7 cellular contexts compared by ENCODE assay signal in genomic region chr1:15337656-15338402, GRCh38.
DNase-seq lines count a peak whose midpoint lies in the region; TF ChIP-seq lines count a peak whose summit lies in the region.

No MANE protein-coding gene starts in this region.

- TF ChIP-seq CTCF in testis (IDR thresholded peaks at IDR 0.05) = no peak

- H3K27ac ChIP-seq in testis = peak overlapping the region; percentile 70 to 71

- no peaks in the 10 kb centered on the region for H3K36me3 ChIP-seq in testis (ENCODE audit: low read depth, missing control alignments)

- no peaks in the 10 kb centered on the region for H3K9me3 ChIP-seq in testis

- DNase-seq in HK-2 (ENCODE audit: unreplicated experiment) (peak; percentile 73), amniotic stem cell (lab: John Stamatoyannopoulos, UW) (peak; percentile 41), hepatic stellate cell (ENCODE audit: low spot score) (peak; percentile 88), testis (no peak), NCI-H1694 (lab: John Stamatoyannopoulos, UW) (no peak), NCI-H1092 (lab: John Stamatoyannopoulos, UW) (no peak), activated T-cell treated with anti-CD3 and anti-CD28 coated beads for 4 hours (no peak)

- peaks cover 35% of the 10 kb centered on the region for H3K4me1 ChIP-seq in testis

- H3K27me3 ChIP-seq in testis = no peaks in the 10 kb centered on the region

- no peak for TF ChIP-seq POLR2A in testis (IDR thresholded peaks at IDR 0.05)

- intact Hi-C loops in testis (cut with DNase I; ENCODE audit: low total_unique reads) = no loop called here

- no peak overlapping the region for H3K4me3 ChIP-seq in testis

- 69 to 72% methylated on average over 15 to 17 of the region's 17 CpGs for WGBS in testis, 2 donors

Comparison
In these comparisons a context has a peak if more than half of its experiments do, and no peak if none do; other contexts are left out.
1. DNase-seq: peak in HK-2 (single experiment), amniotic stem cell (single experiment) and hepatic stellate cell (single experiment); none in testis (single experiment), NCI-H1694 (single experiment), NCI-H1092 (single experiment) and activated T-cell treated with anti-CD3 and anti-CD28 coated beads for 4 hours (single experiment).